ENCODE assay signal across 9 cellular contexts in the genomic region with DNA sequence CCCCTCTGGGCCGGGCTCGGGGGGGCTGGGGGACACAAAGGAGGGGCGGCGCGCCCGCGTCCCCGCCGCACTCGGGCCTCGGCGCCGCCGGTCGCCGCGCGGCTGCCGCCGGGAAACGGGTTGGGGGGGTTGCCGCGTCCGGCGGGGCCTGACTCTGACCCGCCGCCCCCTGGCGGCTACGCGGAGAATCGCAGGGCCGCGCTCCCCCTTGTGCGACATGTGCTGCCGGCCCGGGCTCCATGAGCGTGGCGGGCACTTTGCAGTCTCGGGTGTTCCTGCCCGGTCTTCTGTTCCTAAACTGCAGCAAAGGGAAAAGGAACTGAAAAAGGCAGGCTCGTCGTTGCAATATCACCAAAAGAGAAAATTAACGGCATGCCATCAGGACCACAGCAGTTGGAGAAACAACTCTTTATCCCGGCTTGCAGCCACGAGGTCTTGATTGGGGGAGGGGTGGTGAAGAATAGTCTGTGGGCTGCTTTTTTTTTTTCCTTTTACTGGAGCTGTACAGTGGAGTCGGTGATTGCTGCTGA. TPM values are rescaled to one million over a fixed set of nuclear protein-coding genes. Genes with fewer than 3 reads are reported as not detected.
DNase-seq lines count a peak whose midpoint lies in the region; ATAC-seq and TF ChIP-seq lines count a peak whose summit lies in the region.
"Had no signal": no experiment of that assay in that cellular context is flagged by ENCODE, and none has a peak within 500 bp of the region (broad histone marks: within the 10 kb centered on the region; RNA-seq: fewer than 3 reads in every experiment).

No MANE protein-coding gene starts in this region.

- peaks cover 5% of the 10 kb centered on the region for H3K4me1 ChIP-seq in colonic mucosa

- peak overlapping the region; percentile 51 to 98 for H3K9ac ChIP-seq in colonic mucosa (ENCODE audit: low read depth in 2 of 2, low read length in 2 of 2)

- ATAC-seq in GM19043 (IDR thresholded peaks at IDR 0.05; ENCODE audit: low read depth, unreplicated experiment) (peak; percentile 43), HG03378 (IDR thresholded peaks at IDR 0.05; ENCODE audit: unreplicated experiment) (peak; percentile 41), left lobe of liver (peak; percentile 76)

- no peaks in the 10 kb centered on the region for H3K9me3 ChIP-seq in colonic mucosa

- no peaks in the 10 kb centered on the region for H3K36me3 ChIP-seq in colonic mucosa

- DNase-seq in AML-193 (lab: John Stamatoyannopoulos, UW), result peak; percentile 83 to 84
- peak; percentile 72 for DNase-seq in NCI-H460 (ENCODE audit: extremely low read depth, low read depth)
- DNase-seq in activated CD4-positive, alpha-beta T cell treated with anti-CD3 and anti-CD28 coated beads for 48 hours, result peak; percentile 94
- DNase-seq in colonic mucosa, result peak; percentile 95
- DNase-seq in left lobe of liver (ENCODE audit: low spot score), result peak; percentile 94
- DNase-seq in stimulated activated CD4-positive, alpha-beta T cell treated with anti-CD3 and anti-CD28 coated beads, Interleukin-1b, Interleukin-23, amount 100 ng/mL, for 48 hours, result peak; percentile 90

- H3K27me3 ChIP-seq in colonic mucosa, result no peaks in the 10 kb centered on the region

- peak overlapping the region; percentile 82 for H3K4me3 ChIP-seq in colonic mucosa

- intact Hi-C loops in colonic mucosa (cut with DNase I), result no loop called here

- peak; percentile 84 for TF ChIP-seq CTCF in colonic mucosa (IDR thresholded peaks at IDR 0.05)

- peak overlapping the region; percentile 95 for H3K27ac ChIP-seq in colonic mucosa

RNA-seq across cellular contexts. Expression of gene MIR17HG, which starts 1.5 kb away (rescaled TPM):
- 9.8 and 13.6 TPM in 2 replicates for total RNA-seq in NCI-H460 (2014; rRNA removed; shearing (Covaris generic))
- polyA plus RNA-seq in NCI-H460 (2014; cell fraction: nucleus; rRNA removed), result 29.4 and 33.1 TPM in 2 replicates
- total RNA-seq in colonic mucosa (1 to 10 TPM; 3.0 to 6.2 TPM), left lobe of liver (1.9 TPM)

RNA-seq across cellular contexts. Expression of gene GPC5, which starts 49.5 kb away (rescaled TPM):
- total RNA-seq in NCI-H460 (2014; rRNA removed; shearing (Covaris generic)), result 0.07 and 0.23 TPM in 2 replicates
- polyA plus RNA-seq in NCI-H460 (2014; cell fraction: nucleus; rRNA removed), result 1.1 TPM in 1 of 2 replicates, not detected in the other
- total RNA-seq in colonic mucosa (under 1 TPM in 1 of 2 donors, not detected in 1; 0.42 TPM), left lobe of liver (0.65 TPM)
- total RNA-seq: T-helper 2 cell treated with Interferon-gamma antibody and Interleukin-4, amounts not matched to agents 100 ng/mL and 5 ng/mL, for 36 hours had no signal

Comparison
In these comparisons a context has a peak if more than half of its experiments do, and no peak if none do; other contexts are left out.
1. Peak in every context shown above with its lines: DNase-seq, ATAC-seq, H3K4me3 ChIP-seq and H3K27ac ChIP-seq.